ENCODE assay signal across 18 cellular contexts in the genomic region with DNA sequence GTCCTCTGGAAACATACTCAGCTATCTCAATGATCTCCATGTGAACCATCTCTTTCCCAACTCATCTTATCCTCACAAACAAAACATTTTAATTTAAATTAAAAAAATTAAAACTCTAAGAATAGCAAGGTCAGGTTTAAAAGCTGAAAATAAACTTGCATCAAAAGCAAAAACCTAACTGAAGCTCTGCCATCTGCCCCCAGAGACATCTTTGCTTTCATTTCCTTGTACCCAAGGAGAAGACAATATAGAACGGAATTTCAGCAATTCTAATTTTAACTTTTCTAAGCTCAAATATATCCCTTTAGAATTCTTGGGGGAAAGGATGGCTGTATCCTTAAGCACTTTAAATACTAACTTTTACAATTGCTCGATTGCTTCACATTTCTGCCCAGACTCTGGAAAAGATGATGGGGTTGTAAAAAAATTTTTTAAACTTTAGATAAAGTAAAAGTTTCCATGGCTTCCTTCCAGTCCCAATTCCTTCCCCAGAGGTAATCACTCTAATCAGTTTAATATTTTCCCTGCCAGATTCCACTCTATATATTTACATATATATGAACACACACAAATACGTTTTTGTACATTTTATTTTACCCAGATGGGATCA.
DNase-seq lines count a peak whose midpoint lies in the region; TF ChIP-seq lines count a peak whose summit lies in the region.
"Had no signal": no experiment of that assay in that cellular context is flagged by ENCODE, and none has a peak within 500 bp of the region (broad histone marks: within the 10 kb centered on the region; RNA-seq: fewer than 3 reads in every experiment).

No MANE protein-coding gene starts in this region.

- no peak overlapping the region for H3K4me3 Mint-ChIP-seq in CD8-positive, alpha-beta memory T cell
- H3K4me3 Mint-ChIP-seq: activated CD4-positive, alpha-beta T cell treated with anti-CD3 and anti-CD28 coated beads for 36 hours had no signal

- H3K9ac ChIP-seq in MM.1S (ENCODE audit: low read length), result no peak overlapping the region

- peaks cover 50% of the 10 kb centered on the region for H3F3A ChIP-seq in MM.1S (ENCODE audit: insufficient read depth, low read length)

- H3K9me3 ChIP-seq in CD8-positive, alpha-beta memory T cell (ENCODE audit: low read length), result no peaks in the 10 kb centered on the region
- no peaks in the 10 kb centered on the region for H3K9me3 ChIP-seq in MM.1S (replicated peaks; ENCODE audit: insufficient read depth, low read length)
- no peaks in the 10 kb centered on the region for H3K9me3 ChIP-seq in osteoblast (ENCODE audit: low read depth, low read length)

- peaks cover 30 to 54% (median 53%) of the 10 kb centered on the region in 3 donors for H3K4me1 Mint-ChIP-seq in CD8-positive, alpha-beta memory T cell

- CTCF ChIA-PET in CD8-positive, alpha-beta memory T cell (lab: Charles Lee), result no interaction called here

- peaks cover 22% of the 10 kb centered on the region for H3K4me1 ChIP-seq in CD8-positive, alpha-beta memory T cell (ENCODE audit: insufficient read depth, low read length)
- H3K4me1 ChIP-seq in MM.1S (ENCODE audit: low read length) (peaks cover 52% of the 10 kb centered on the region), osteoblast (ENCODE audit: insufficient read depth, low read length) (peaks cover 11% of the 10 kb centered on the region)

- no peaks in the 10 kb centered on the region for H3K27me3 Mint-ChIP-seq in CD8-positive, alpha-beta memory T cell
- H3K27me3 Mint-ChIP-seq: activated CD4-positive, alpha-beta T cell treated with anti-CD3 and anti-CD28 coated beads for 36 hours had no signal

- POLR2A ChIA-PET in CD8-positive, alpha-beta memory T cell (lab: Charles Lee), result no interaction called here

- H3K27ac Mint-ChIP-seq in CD8-positive, alpha-beta memory T cell, result no peak overlapping the region

- H3K4me3 ChIP-seq in CD8-positive, alpha-beta memory T cell (ENCODE audit: low read length), result no peak overlapping the region
- H3K4me3 ChIP-seq in MM.1S (ENCODE audit: low read length) (no peak overlapping the region; the same call in 1 of the 2 replicates), cardiac fibroblast (replicated peaks in 1 of 2; ENCODE audit: low read depth in 2 of 2, low read length in 2 of 2) (no peak overlapping the region), osteoblast (ENCODE audit: insufficient read depth, low read length) (no peak overlapping the region)
- H3K4me3 ChIP-seq: lung had no signal

- no peaks in the 10 kb centered on the region for H3K36me3 ChIP-seq in CD8-positive, alpha-beta memory T cell (ENCODE audit: insufficient read depth, low read length)
- H3K36me3 ChIP-seq in MM.1S (replicated peaks; ENCODE audit: insufficient read depth, low read length) (no peaks in the 10 kb centered on the region), osteoblast (ENCODE audit: insufficient read depth, low read length) (no peaks in the 10 kb centered on the region)

- no peak overlapping the region for H2AFZ ChIP-seq in MM.1S (ENCODE audit: low read length)
- no peak overlapping the region for H2AFZ ChIP-seq in osteoblast (ENCODE audit: low read length)

- DNase-seq in CD8-positive, alpha-beta memory T cell, result no peak
- no peak for DNase-seq in MM.1S
- peak; percentile 23 to 62 for DNase-seq in cardiac fibroblast (ENCODE audit: low read depth in 2 of 2)
- peak; percentile 30 for DNase-seq in osteoblast (ENCODE audit: insufficient read length, low spot score, missing footprints)
- no peak for DNase-seq in activated CD4-positive, alpha-beta T cell treated with anti-CD3 and anti-CD28 coated beads for 48 hours
- no peak for DNase-seq in NCI-H345 treated with DMSO at 0.1 percent for 48 hours (lab: John Stamatoyannopoulos, UW; ENCODE audit: unreplicated experiment)
- DNase-seq in activated naive CD4-positive, alpha-beta T cell treated with anti-CD3 and anti-CD28 coated beads, Interleukin-2, amount 50 U/mL, for 16 hours, result no peak
- DNase-seq in NK-92 treated with Interleukin-12 subunit alpha and Interleukin-12 subunit beta, amount 100 ng/mL, for 24 hours (lab: John Stamatoyannopoulos, UW), result no peak
- DNase-seq: activated CD4-positive, alpha-beta T cell treated with anti-CD3 and anti-CD28 coated beads for 36 hours; DMS79; HCEC 1CT; Kasumi-1; NCI-H1930; NCI-H526; stimulated activated CD4-positive, alpha-beta T cell treated with anti-CD3 and anti-CD28 coated beads, Interleukin-12 subunit alpha, Interleukin-12 subunit beta, amount 100 ng/mL, for 4 hours; substantia nigra had no signal

- no peaks in the 10 kb centered on the region for H3K9me3 Mint-ChIP-seq in CD8-positive, alpha-beta memory T cell

- no peak for TF ChIP-seq CTCF in MM.1S (IDR thresholded peaks at IDR 0.05; ENCODE audit: low read length)
- TF ChIP-seq CTCF in cardiac fibroblast (IDR thresholded peaks at IDR 0.05; ENCODE audit: low read depth, low read length), result no peak
- no peak for TF ChIP-seq CTCF in osteoblast (IDR thresholded peaks at IDR 0.05; ENCODE audit: extremely low read depth, low read depth, low read length)

- no peaks in the 10 kb centered on the region for H3K27me3 ChIP-seq in CD8-positive, alpha-beta memory T cell (ENCODE audit: insufficient read depth, low read length, poor library complexity, severe bottlenecking)
- no peaks in the 10 kb centered on the region for H3K27me3 ChIP-seq in MM.1S (replicated peaks; ENCODE audit: insufficient read depth, low read length)
- H3K27me3 ChIP-seq in osteoblast (ENCODE audit: insufficient read depth, low read length), result no peaks in the 10 kb centered on the region

- H3K9me2 ChIP-seq in MM.1S (replicated peaks; ENCODE audit: insufficient read depth, low read length), result no peaks in the 10 kb centered on the region

- H3K36me3 Mint-ChIP-seq in CD8-positive, alpha-beta memory T cell, result peaks cover 0 to 9% (median 9%) of the 10 kb centered on the region in 3 donors

- no peaks in the 10 kb centered on the region for H4K20me1 ChIP-seq in MM.1S (ENCODE audit: insufficient read depth, low read length)
- H4K20me1 ChIP-seq in osteoblast (ENCODE audit: insufficient read depth, low read length), result peaks cover 31% of the 10 kb centered on the region

- H3K4me2 ChIP-seq in MM.1S (ENCODE audit: low read depth, low read length), result peak overlapping the region; percentile 52; the same call in 1 of the 2 replicates
- peak overlapping the region; percentile 36 for H3K4me2 ChIP-seq in osteoblast (ENCODE audit: insufficient read depth, low read length)

- peaks cover 35% of the 10 kb centered on the region for H3K79me2 ChIP-seq in MM.1S (ENCODE audit: low read length)
- peaks cover 50% of the 10 kb centered on the region for H3K79me2 ChIP-seq in osteoblast (ENCODE audit: insufficient read depth, low read length)

- H3K27ac ChIP-seq in CD8-positive, alpha-beta memory T cell (ENCODE audit: low read depth, low read length), result peak overlapping the region; percentile 67
- H3K27ac ChIP-seq in MM.1S (ENCODE audit: low read length) (peak overlapping the region; percentile 62; the same call in 1 of the 2 replicates), osteoblast (ENCODE audit: low read depth, low read length) (no peak overlapping the region)
- H3K27ac ChIP-seq: RWPE1 had no signal

Comparison
In these comparisons a context has a peak if more than half of its experiments do, and no peak if none do; other contexts are left out.
1. DNase-seq: peak in cardiac fibroblast (2 of 2) and osteoblast (single experiment); none in CD8-positive, alpha-beta memory T cell (0 of 5), MM.1S (single experiment), activated CD4-positive, alpha-beta T cell treated with anti-CD3 and anti-CD28 coated beads for 48 hours (single experiment), NCI-H345 treated with DMSO at 0.1 percent for 48 hours (single experiment), activated naive CD4-positive, alpha-beta T cell treated with anti-CD3 and anti-CD28 coated beads, Interleukin-2, amount 50 U/mL, for 16 hours (single experiment) and NK-92 treated with Interleukin-12 subunit alpha and Interleukin-12 subunit beta, amount 100 ng/mL, for 24 hours (single experiment).